Comparison of ENCODE assay signal across 21 cellular contexts in the genomic region with DNA sequence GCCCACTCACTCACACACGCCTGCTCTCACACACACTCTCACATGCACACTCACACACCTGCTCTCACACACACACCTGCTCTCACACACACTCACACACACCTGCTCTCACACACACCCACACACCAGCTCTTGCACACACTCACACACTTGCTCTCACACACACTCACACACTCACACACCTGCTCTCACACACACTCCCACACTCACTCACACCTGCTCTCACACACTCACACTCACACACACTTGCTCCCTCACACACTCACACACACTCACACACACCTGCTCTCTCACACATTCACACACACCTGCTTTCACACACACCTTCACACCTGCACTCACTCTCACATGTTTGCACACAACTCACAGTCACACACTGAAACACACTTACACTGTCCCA. TPM values are rescaled to one million over a fixed set of nuclear protein-coding genes. Genes with fewer than 3 reads are reported as not detected.
DNase-seq lines count a peak whose midpoint lies in the region; ATAC-seq and TF ChIP-seq lines count a peak whose summit lies in the region.
"Had no signal": no experiment of that assay in that cellular context is flagged by ENCODE, and none has a peak within 500 bp of the region (broad histone marks: within the 10 kb centered on the region; RNA-seq: fewer than 3 reads in every experiment).

No MANE protein-coding gene starts in this region.

- TF ChIP-seq CTCF in natural killer cell (IDR thresholded peaks at IDR 0.05) = no peak
- TF ChIP-seq CTCF in CD14-positive monocyte (IDR thresholded peaks at IDR 0.05) = no peak

- H3K4me1 Mint-ChIP-seq in natural killer cell treated with Interleukin-12 subunit alpha and Interleukin-12 subunit beta and Interleukin-15 and Interleukin-18, amount 100 ng/mL, for 72 hours (ENCODE audit: low read depth in 2 of 2) = peaks cover 3 to 11% of the 10 kb centered on the region in 2 donors
- H3K4me1 Mint-ChIP-seq in natural killer cell = peaks cover 6 to 14% of the 10 kb centered on the region in 2 donors
- H3K4me1 Mint-ChIP-seq in dendritic cell treated with granulocyte-macrophage colony-stimulating factor and Interleukin-4, amounts not matched to agents 40 ng/mL and 50 ng/mL, for 4 days (ENCODE audit: low read depth) = peaks cover 76% of the 10 kb centered on the region
- H3K4me1 Mint-ChIP-seq in activated CD8-positive, alpha-beta memory T cell treated with anti-CD3 and anti-CD28 coated beads, Interleukin-2, amount 10 ng/mL, durations not matched to agents 7 days and 5 days = peaks cover 8% of the 10 kb centered on the region
- H3K4me1 Mint-ChIP-seq in CD14-positive monocyte = peaks cover 43% of the 10 kb centered on the region

- no peaks in the 10 kb centered on the region for H3K36me3 Mint-ChIP-seq in natural killer cell treated with Interleukin-12 subunit alpha and Interleukin-12 subunit beta and Interleukin-15 and Interleukin-18, amount 100 ng/mL, for 72 hours
- H3K36me3 Mint-ChIP-seq in natural killer cell (no peaks in the 10 kb centered on the region), CD14-positive monocyte (peaks cover 10 to 42% of the 10 kb centered on the region in 2 donors)
- H3K36me3 Mint-ChIP-seq in dendritic cell treated with granulocyte-macrophage colony-stimulating factor and Interleukin-4, amounts not matched to agents 40 ng/mL and 50 ng/mL, for 4 days (ENCODE audit: low read depth) = peaks cover 27% of the 10 kb centered on the region
- no peaks in the 10 kb centered on the region for H3K36me3 Mint-ChIP-seq in activated CD8-positive, alpha-beta memory T cell treated with anti-CD3 and anti-CD28 coated beads, Interleukin-2, amount 10 ng/mL, durations not matched to agents 7 days and 5 days

- peaks cover 20 to 29% of the 10 kb centered on the region in 2 donors for H3K27me3 Mint-ChIP-seq in natural killer cell treated with Interleukin-12 subunit alpha and Interleukin-12 subunit beta and Interleukin-15 and Interleukin-18, amount 100 ng/mL, for 72 hours
- H3K27me3 Mint-ChIP-seq in natural killer cell (ENCODE audit: low read depth in 2 of 2) (peaks cover 10 to 17% of the 10 kb centered on the region in 2 donors), CD14-positive monocyte (ENCODE audit: low read depth in 3 of 3) (peaks cover 3 to 11% (median 4%) of the 10 kb centered on the region in 3 donors)
- H3K27me3 Mint-ChIP-seq in dendritic cell treated with granulocyte-macrophage colony-stimulating factor and Interleukin-4, amounts not matched to agents 40 ng/mL and 50 ng/mL, for 4 days = peaks cover 28% of the 10 kb centered on the region
- peaks cover 25% of the 10 kb centered on the region for H3K27me3 Mint-ChIP-seq in activated CD8-positive, alpha-beta memory T cell treated with anti-CD3 and anti-CD28 coated beads, Interleukin-2, amount 10 ng/mL, durations not matched to agents 7 days and 5 days

- CTCF ChIA-PET in activated CD8-positive, alpha-beta memory T cell treated with anti-CD3 and anti-CD28 coated beads, Interleukin-2, amount 10 ng/mL, durations not matched to agents 7 days and 5 days (lab: Charles Lee) = no interaction called here

- no peak for DNase-seq in natural killer cell treated with Interleukin-12 subunit alpha and Interleukin-12 subunit beta and Interleukin-15 and Interleukin-18, amount 100 ng/mL, for 72 hours (ENCODE audit: low spot score)
- DNase-seq in natural killer cell = no peak
- DNase-seq in activated CD8-positive, alpha-beta memory T cell treated with anti-CD3 and anti-CD28 coated beads, Interleukin-2, amount 10 ng/mL, durations not matched to agents 7 days and 5 days = no peak
- DNase-seq in CD14-positive monocyte (ENCODE audit: low spot score) = no peak
- DNase-seq: BE2C; CD4-positive, alpha-beta T cell; DMS153; GDM1; KG1; NCI-H1417; NCI-H187; NCI-H2227 treated with DMSO at 0.1 percent for 48 hours; NCI-H524; NCI-H82; SHP77 had no signal

- no peaks in the 10 kb centered on the region for H3K9me3 Mint-ChIP-seq in natural killer cell treated with Interleukin-12 subunit alpha and Interleukin-12 subunit beta and Interleukin-15 and Interleukin-18, amount 100 ng/mL, for 72 hours
- H3K9me3 Mint-ChIP-seq in natural killer cell (no peaks in the 10 kb centered on the region), CD14-positive monocyte (peaks cover 0 to 7% (median 0%) of the 10 kb centered on the region in 7 donors)
- no peaks in the 10 kb centered on the region for H3K9me3 Mint-ChIP-seq in dendritic cell treated with granulocyte-macrophage colony-stimulating factor and Interleukin-4, amounts not matched to agents 40 ng/mL and 50 ng/mL, for 4 days
- H3K9me3 Mint-ChIP-seq in activated CD8-positive, alpha-beta memory T cell treated with anti-CD3 and anti-CD28 coated beads, Interleukin-2, amount 10 ng/mL, durations not matched to agents 7 days and 5 days (ENCODE audit: low read depth) = peaks cover 2% of the 10 kb centered on the region

- H3K4me3 Mint-ChIP-seq in natural killer cell treated with Interleukin-12 subunit alpha and Interleukin-12 subunit beta and Interleukin-15 and Interleukin-18, amount 100 ng/mL, for 72 hours = peak overlapping the region; percentile 1
- H3K4me3 Mint-ChIP-seq in natural killer cell (no peak overlapping the region), CD14-positive monocyte (no peak overlapping the region)
- H3K4me3 Mint-ChIP-seq in dendritic cell treated with granulocyte-macrophage colony-stimulating factor and Interleukin-4, amounts not matched to agents 40 ng/mL and 50 ng/mL, for 4 days = peak overlapping the region; percentile 5
- no peak overlapping the region for H3K4me3 Mint-ChIP-seq in activated CD8-positive, alpha-beta memory T cell treated with anti-CD3 and anti-CD28 coated beads, Interleukin-2, amount 10 ng/mL, durations not matched to agents 7 days and 5 days
- H3K4me3 Mint-ChIP-seq: CD4-positive, alpha-beta T cell; GM23338 had no signal

- intact Hi-C loops in natural killer cell (cut with micrococcal nuclease) = no loop called here
- intact Hi-C loops in dendritic cell treated with granulocyte-macrophage colony-stimulating factor and Interleukin-4, amounts not matched to agents 40 ng/mL and 50 ng/mL, for 4 days (cut with micrococcal nuclease) = no loop called here
- intact Hi-C loops in CD14-positive monocyte (cut with micrococcal nuclease) = loop anchor here in 1 of 2 donors (5.0 to 10.0 kb wide), 2 partner anchors 39 to 171 kb away; partner anchors contain the start of gene RAB37

- H3K27ac Mint-ChIP-seq in natural killer cell treated with Interleukin-12 subunit alpha and Interleukin-12 subunit beta and Interleukin-15 and Interleukin-18, amount 100 ng/mL, for 72 hours = no peak overlapping the region
- H3K27ac Mint-ChIP-seq in natural killer cell = no peak overlapping the region
- peak overlapping the region; percentile 6 for H3K27ac Mint-ChIP-seq in dendritic cell treated with granulocyte-macrophage colony-stimulating factor and Interleukin-4, amounts not matched to agents 40 ng/mL and 50 ng/mL, for 4 days
- no peak overlapping the region for H3K27ac Mint-ChIP-seq in activated CD8-positive, alpha-beta memory T cell treated with anti-CD3 and anti-CD28 coated beads, Interleukin-2, amount 10 ng/mL, durations not matched to agents 7 days and 5 days
- peak overlapping the region in 2 of 7 donors; percentile 12 to 61 for H3K27ac Mint-ChIP-seq in CD14-positive monocyte
- H3K27ac Mint-ChIP-seq: CD4-positive, alpha-beta T cell; GM23338 had no signal

- no peak for ATAC-seq in natural killer cell treated with Interleukin-12 subunit alpha and Interleukin-12 subunit beta and Interleukin-15 and Interleukin-18, amount 100 ng/mL, for 72 hours
- ATAC-seq in natural killer cell = no peak
- ATAC-seq in GM18517 (IDR thresholded peaks at IDR 0.05; ENCODE audit: unreplicated experiment) = no peak
- ATAC-seq in activated CD8-positive, alpha-beta memory T cell treated with anti-CD3 and anti-CD28 coated beads, Interleukin-2, amount 10 ng/mL, durations not matched to agents 7 days and 5 days = no peak
- ATAC-seq: GM23338 had no signal

RNA-seq across cellular contexts. Expression of gene CD300H, which starts 4.0 kb away (rescaled TPM):
- not detected for total RNA-seq in natural killer cell treated with Interleukin-12 subunit alpha and Interleukin-12 subunit beta and Interleukin-15 and Interleukin-18, amount 100 ng/mL, for 72 hours
- total RNA-seq in natural killer cell = 1 to 10 TPM in 1 of 3 donors, under 1 TPM in 1, not detected in 1; 0.90 to 9.3 TPM
- total RNA-seq in activated CD8-positive, alpha-beta memory T cell treated with anti-CD3 and anti-CD28 coated beads, Interleukin-2, amount 10 ng/mL, durations not matched to agents 7 days and 5 days = not detected
- polyA plus RNA-seq in CD14-positive monocyte = 100 to 1,000 TPM in 1 of 2 donors, 10 to 100 TPM in 1; 84.7 to 148 TPM
- total RNA-seq: A172; CD4-positive, alpha-beta T cell; Daoy; GM23338; RPMI7951 had no signal
- polyA plus RNA-seq: GM23338 had no signal

RNA-seq across cellular contexts. Expression of gene CD300C, which starts 17.4 kb away (rescaled TPM):
- total RNA-seq in natural killer cell treated with Interleukin-12 subunit alpha and Interleukin-12 subunit beta and Interleukin-15 and Interleukin-18, amount 100 ng/mL, for 72 hours = 1 to 10 TPM; 1.5 to 5.8 TPM
- total RNA-seq in natural killer cell = 1 to 10 TPM; 4.3 to 7.6 (median 6.9) TPM
- 1 to 10 TPM in 1 of 2 experiments, under 1 TPM in 1; 0.56 to 1.5 TPM for total RNA-seq in activated CD8-positive, alpha-beta memory T cell treated with anti-CD3 and anti-CD28 coated beads, Interleukin-2, amount 10 ng/mL, durations not matched to agents 7 days and 5 days
- polyA plus RNA-seq in CD14-positive monocyte = 100 to 1,000 TPM in 1 of 2 donors, 10 to 100 TPM in 1; 93.1 to 141 TPM
- total RNA-seq: GM23338, RPMI7951 had no signal
- polyA plus RNA-seq: GM23338 had no signal

RNA-seq across cellular contexts. Expression of gene CD300LD, which starts 28.7 kb away (rescaled TPM):
- not detected for total RNA-seq in natural killer cell treated with Interleukin-12 subunit alpha and Interleukin-12 subunit beta and Interleukin-15 and Interleukin-18, amount 100 ng/mL, for 72 hours
- not detected for total RNA-seq in natural killer cell
- not detected for total RNA-seq in activated CD8-positive, alpha-beta memory T cell treated with anti-CD3 and anti-CD28 coated beads, Interleukin-2, amount 10 ng/mL, durations not matched to agents 7 days and 5 days
- under 1 TPM; 0.41 to 0.50 TPM for polyA plus RNA-seq in CD14-positive monocyte
- total RNA-seq: A172; CD4-positive, alpha-beta T cell; Daoy; GM23338; RPMI7951 had no signal
- polyA plus RNA-seq: GM23338 had no signal

RNA-seq across cellular contexts. Expression of gene CD300LB, which starts 32.1 kb away (rescaled TPM):
- total RNA-seq in natural killer cell treated with Interleukin-12 subunit alpha and Interleukin-12 subunit beta and Interleukin-15 and Interleukin-18, amount 100 ng/mL, for 72 hours = under 1 TPM; 0.17 to 0.39 TPM
- 1 to 10 TPM; 2.0 to 4.9 (median 3.5) TPM for total RNA-seq in natural killer cell
- total RNA-seq in activated CD8-positive, alpha-beta memory T cell treated with anti-CD3 and anti-CD28 coated beads, Interleukin-2, amount 10 ng/mL, durations not matched to agents 7 days and 5 days = not detected
- 100 to 1,000 TPM in 1 of 2 donors, 10 to 100 TPM in 1; 88.0 to 102 TPM for polyA plus RNA-seq in CD14-positive monocyte
- total RNA-seq: A172, Daoy, GM23338, RPMI7951 had no signal
- polyA plus RNA-seq: GM23338 had no signal

Comparison
In these comparisons a context has a peak if more than half of its experiments do, and no peak if none do; other contexts are left out.
1. H3K4me3 Mint-ChIP-seq: peak in natural killer cell treated with Interleukin-12 subunit alpha and Interleukin-12 subunit beta and Interleukin-15 and Interleukin-18, amount 100 ng/mL, for 72 hours (single experiment) and dendritic cell treated with granulocyte-macrophage colony-stimulating factor and Interleukin-4, amounts not matched to agents 40 ng/mL and 50 ng/mL, for 4 days (single experiment); none in natural killer cell (single experiment), activated CD8-positive, alpha-beta memory T cell treated with anti-CD3 and anti-CD28 coated beads, Interleukin-2, amount 10 ng/mL, durations not matched to agents 7 days and 5 days (single experiment) and CD14-positive monocyte (0 of 2).